15 cellular contexts compared by ENCODE assay signal in genomic region chr10:85641479-85641967, GRCh38.
DNase-seq lines count a peak whose midpoint lies in the region; ATAC-seq, FAIRE-seq and TF ChIP-seq lines count a peak whose summit lies in the region.
"Had no signal": no experiment of that assay in that cellular context is flagged by ENCODE, and none has a peak within 500 bp of the region (broad histone marks: within the 10 kb centered on the region; RNA-seq: fewer than 3 reads in every experiment).

No MANE protein-coding gene starts in this region.

- no TSS peak for BruUV-seq in mammary epithelial cell (replicated peaks; lab: Mats Ljungman, UMichigan)

- H3K27ac ChIP-seq in HUES48 (ENCODE audit: low read depth, low read length) (peak overlapping the region; percentile 83), mammary epithelial cell (ENCODE audit: insufficient read depth, low read depth, low read length) (no peak overlapping the region), WERI-Rb-1 (no peak overlapping the region)

- DNase-seq in mammary epithelial cell (peak; percentile 65), D721Med (ENCODE audit: insufficient read length, low spot score) (no peak), WERI-Rb-1 (no peak), amygdala (lab: John Stamatoyannopoulos, UW) (no peak)
- no peak for DNase-seq in activated effector memory CD4-positive, alpha-beta T cell treated with Interleukin-2 at 50 U/mL for 16 hours
- DNase-seq: glutamatergic neuron; OCI-M1; pancreas; stimulated activated CD4-positive, alpha-beta T cell treated with anti-CD3 and anti-CD28 coated beads, Interleukin-2, amount 100 ng/mL, for 48 hours; stimulated activated naive CD8-positive, alpha-beta T cell treated with anti-CD3 and anti-CD28 coated beads, Interleukin-15, Interleukin-2, amounts not matched to agents 100 U/mL and 50 U/mL, for 24 hours had no signal

- no peak for FAIRE-seq in D721Med (lab: Jason Lieb, UNC)
- FAIRE-seq: pancreas had no signal

- TF ChIP-seq CTCF in mammary epithelial cell (conservative IDR thresholded peaks at IDR 0.05 in 1 of 2, IDR thresholded peaks at IDR 0.05 in 1 of 2; ENCODE audit: extremely low read depth in 1 of 2, insufficient read depth in 1 of 2, low read depth in 1 of 2, low read length in 2 of 2) (no peak), nephron (IDR thresholded peaks at IDR 0.05; ENCODE audit: unreplicated experiment in 3 of 3) (no peak), D721Med (IDR thresholded peaks at IDR 0.05; ENCODE audit: insufficient read depth, missing control alignments) (no peak), WERI-Rb-1 (IDR thresholded peaks at IDR 0.05; ENCODE audit: low read depth, low read length) (no peak)

- no peaks in the 10 kb centered on the region for H3K9me3 ChIP-seq in HUES48 (ENCODE audit: control insufficient read depth, insufficient read depth, low read length)
- no peaks in the 10 kb centered on the region for H3K9me3 ChIP-seq in mammary epithelial cell (replicated peaks; ENCODE audit: insufficient read depth, low read length)
- H3K9me3 ChIP-seq in WERI-Rb-1 (ENCODE audit: severe bottlenecking), result no peaks in the 10 kb centered on the region
- H3K9me3 ChIP-seq: pancreas had no signal

- H3K4me1 ChIP-seq in HUES48 (ENCODE audit: control insufficient read depth, insufficient read depth, low read length) (peaks cover 6% of the 10 kb centered on the region; the same call in 1 of the 2 replicates), mammary epithelial cell (ENCODE audit: insufficient read depth, low read length) (peaks cover 33% of the 10 kb centered on the region)

- H2AFZ ChIP-seq in mammary epithelial cell (ENCODE audit: low read depth, low read length), result no peak overlapping the region

- H3K36me3 ChIP-seq in HUES48 (ENCODE audit: control insufficient read depth, insufficient read depth, low read length) (no peaks in the 10 kb centered on the region), mammary epithelial cell (ENCODE audit: insufficient read depth, low read length) (no peaks in the 10 kb centered on the region), WERI-Rb-1 (no peaks in the 10 kb centered on the region)
- H3K36me3 ChIP-seq: pancreas had no signal

- H3K9me3 Mint-ChIP-seq in nephron, result no peaks in the 10 kb centered on the region
- H3K9me3 Mint-ChIP-seq: activated naive CD4-positive, alpha-beta T cell treated with anti-CD3 and anti-CD28 coated beads, Interleukin-2, amount 50 U/mL, for 24 hours; dendritic cell treated with granulocyte-macrophage colony-stimulating factor and Interleukin-4, amounts not matched to agents 40 ng/mL and 50 ng/mL, for 4 days had no signal

- no peak overlapping the region for H3K9ac ChIP-seq in HUES48 (ENCODE audit: low read depth, low read length)
- H3K9ac ChIP-seq in mammary epithelial cell (ENCODE audit: insufficient read depth, low read length), result no peak overlapping the region

- H3K4me3 Mint-ChIP-seq in nephron, result no peak overlapping the region
- H3K4me3 Mint-ChIP-seq: activated naive CD4-positive, alpha-beta T cell treated with anti-CD3 and anti-CD28 coated beads, Interleukin-2, amount 50 U/mL, for 24 hours; dendritic cell treated with granulocyte-macrophage colony-stimulating factor and Interleukin-4, amounts not matched to agents 40 ng/mL and 50 ng/mL, for 4 days had no signal

- no peaks in the 10 kb centered on the region for H3K27me3 Mint-ChIP-seq in nephron (ENCODE audit: low read depth)
- H3K27me3 Mint-ChIP-seq: activated naive CD4-positive, alpha-beta T cell treated with anti-CD3 and anti-CD28 coated beads, Interleukin-2, amount 50 U/mL, for 24 hours; dendritic cell treated with granulocyte-macrophage colony-stimulating factor and Interleukin-4, amounts not matched to agents 40 ng/mL and 50 ng/mL, for 4 days had no signal

- H3K27me3 ChIP-seq in HUES48 (ENCODE audit: control insufficient read depth, insufficient read depth, low read length) (no peaks in the 10 kb centered on the region), mammary epithelial cell (ENCODE audit: insufficient read depth, low read length) (no peaks in the 10 kb centered on the region), WERI-Rb-1 (ENCODE audit: insufficient read depth, low read depth, severe bottlenecking) (no peaks in the 10 kb centered on the region)
- H3K27me3 ChIP-seq: pancreas had no signal

- peaks cover 54% of the 10 kb centered on the region for H3K4me1 Mint-ChIP-seq in nephron
- H3K4me1 Mint-ChIP-seq: activated naive CD4-positive, alpha-beta T cell treated with anti-CD3 and anti-CD28 coated beads, Interleukin-2, amount 50 U/mL, for 24 hours had no signal

- H3K79me2 ChIP-seq in mammary epithelial cell (ENCODE audit: insufficient read depth, low read length), result no peaks in the 10 kb centered on the region

- peak overlapping the region; percentile 50 for H3K4me2 ChIP-seq in mammary epithelial cell (ENCODE audit: insufficient read depth, low read depth, low read length)

- 11% methylated on average over 3 of the region's 6 CpGs for WGBS in mammary epithelial cell (ENCODE audit: low coverage, missing lambda C conversion rate)

- H3K4me3 ChIP-seq in HUES48 (ENCODE audit: low read depth, low read length) (no peak overlapping the region), mammary epithelial cell (replicated peaks in 1 of 3; ENCODE audit: insufficient read depth in 1 of 3, low read depth in 2 of 3, low read length in 3 of 3) (no peak overlapping the region), WERI-Rb-1 (ENCODE audit: low read depth, low read length) (no peak overlapping the region)
- H3K4me3 ChIP-seq: pancreas had no signal

- no peaks in the 10 kb centered on the region for H3K36me3 Mint-ChIP-seq in nephron (ENCODE audit: low read depth)
- H3K36me3 Mint-ChIP-seq: activated naive CD4-positive, alpha-beta T cell treated with anti-CD3 and anti-CD28 coated beads, Interleukin-2, amount 50 U/mL, for 24 hours had no signal

- in situ Hi-C loops in mammary epithelial cell (cut with MboI; ENCODE audit: low sequenced_read_pairs in 2 of 2), result no loop called here

- CTCF ChIA-PET in mammary epithelial cell (lab: Charles Lee; ENCODE audit: low non-redundant PET), result no interaction called here

- no peaks in the 10 kb centered on the region for H4K20me1 ChIP-seq in mammary epithelial cell (ENCODE audit: insufficient read depth, low read length)

- peak overlapping the region in 2 of 3 experiments; percentile 67 to 79 for H3K27ac Mint-ChIP-seq in nephron
- H3K27ac Mint-ChIP-seq: activated naive CD4-positive, alpha-beta T cell treated with anti-CD3 and anti-CD28 coated beads, Interleukin-2, amount 50 U/mL, for 24 hours; dendritic cell treated with granulocyte-macrophage colony-stimulating factor and Interleukin-4, amounts not matched to agents 40 ng/mL and 50 ng/mL, for 4 days had no signal

- dilution Hi-C loops in mammary epithelial cell (cut with HindIII; ENCODE audit: low sequenced_read_pairs), result no loop called here

- intact Hi-C loops in mammary epithelial cell (cut with micrococcal nuclease), result loop anchor here (10.0 kb wide), 2 partner anchors 333 to 1097 kb away; no protein-coding TSS in a partner anchor

- ATAC-seq in GM18519 (IDR thresholded peaks at IDR 0.05; ENCODE audit: low FRiP score, unreplicated experiment), result peak; percentile 42
- ATAC-seq: stimulated activated naive CD8-positive, alpha-beta T cell treated with anti-CD3 and anti-CD28 coated beads, Interleukin-15, Interleukin-2, amounts not matched to agents 100 U/mL and 50 U/mL, for 24 hours had no signal
